1 cellular context compared by ENCODE assay signal in the genomic region with DNA sequence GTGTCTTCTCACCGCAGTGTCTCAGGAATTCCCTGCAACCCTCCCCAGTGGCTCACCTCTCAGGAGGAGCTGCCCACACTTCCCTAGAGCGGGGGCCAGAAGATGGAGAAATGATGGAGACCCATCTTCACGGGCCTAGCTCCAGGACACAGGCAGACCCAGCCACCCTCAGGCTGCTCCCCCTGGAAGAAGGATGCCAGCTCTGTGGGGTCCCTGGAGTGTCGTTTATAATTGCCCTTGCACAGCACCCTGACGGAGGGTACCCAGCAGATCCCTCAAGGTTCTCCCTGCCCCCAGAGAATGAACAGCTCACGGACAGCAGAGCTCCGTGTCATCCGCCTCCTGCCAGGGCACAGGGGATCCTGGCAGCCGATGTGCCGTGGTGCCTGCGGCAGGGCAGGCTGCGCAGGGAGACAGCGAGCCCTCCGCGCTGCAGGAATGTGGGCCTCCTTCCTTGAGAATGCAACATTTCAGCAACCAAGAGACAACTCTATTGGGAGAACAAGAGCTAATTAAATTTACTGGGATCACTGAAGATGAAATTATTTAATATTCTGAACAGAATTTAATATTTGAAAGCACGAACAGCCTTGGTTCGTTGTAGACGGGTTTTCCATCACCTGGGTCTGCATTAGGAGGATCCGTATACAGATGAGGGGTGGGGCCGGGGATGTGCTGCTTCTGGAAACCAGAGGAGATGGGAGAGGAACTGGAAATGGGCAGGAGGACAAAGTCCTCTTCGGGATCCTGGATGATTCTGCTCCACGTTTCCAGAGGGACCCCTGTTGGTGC.
TF ChIP-seq lines count a peak whose summit lies in the region.

No MANE protein-coding gene starts in this region.

TF ChIP-seq in GM23338, 12 proteins besides CTCF, POLR2A, EP300 and RAD21:
- TF ChIP-seq ZNF114 (CRISPR knock-in tag; IDR thresholded peaks at IDR 0.05) = no peak
- no peak for TF ChIP-seq ZNF331 (CRISPR knock-in tag; IDR thresholded peaks at IDR 0.05; ENCODE audit: low read depth)
- TF ChIP-seq REST (IDR thresholded peaks at IDR 0.05; ENCODE audit: unreplicated experiment) = no peak
- TF ChIP-seq JUNB (IDR thresholded peaks at IDR 0.05; ENCODE audit: unreplicated experiment) = no peak
- no peak for TF ChIP-seq STAT1 (IDR thresholded peaks at IDR 0.05; ENCODE audit: unreplicated experiment)
- no peak for TF ChIP-seq EZH2 (IDR thresholded peaks at IDR 0.05; ENCODE audit: low read depth, unreplicated experiment)
- TF ChIP-seq CREB1 (CRISPR knock-in tag; IDR thresholded peaks at IDR 0.05; ENCODE audit: low read depth) = no peak
- no peak for TF ChIP-seq ETS1 (IDR thresholded peaks at IDR 0.05)
- TF ChIP-seq ZNF462 (CRISPR knock-in tag; IDR thresholded peaks at IDR 0.05) = no peak
- no peak for TF ChIP-seq POLR2AphosphoS5 (IDR thresholded peaks at IDR 0.05; ENCODE audit: low read depth)
- TF ChIP-seq NANOG (IDR thresholded peaks at IDR 0.05; ENCODE audit: borderline replicate concordance) = no peak
- TF ChIP-seq EZH2phosphoT487 (IDR thresholded peaks at IDR 0.05; ENCODE audit: unreplicated experiment) = no peak
TF ChIP-seq in GM23338: peak in this region for 0.
